Comparison of ENCODE assay signal across 1 cellular context in genomic region chr12:119681953-119682352, GRCh38.
TF ChIP-seq lines count a peak whose summit lies in the region.

No MANE protein-coding gene starts in this region.

TF ChIP-seq in HepG2, 621 proteins besides CTCF, POLR2A, EP300 and RAD21 (continued from another document):
- 0 out of 2 replicates have a peak, but pooled peaks have one; percentile 16 for TF ChIP-seq AHDC1 (CRISPR knock-in tag; IDR thresholded peaks at IDR 0.05; ENCODE audit: borderline replicate concordance)
- TF ChIP-seq BRD4 (CRISPR knock-in tag; IDR thresholded peaks at IDR 0.05) = no peak
- 0 out of 2 replicates have a peak, but pooled peaks have one; percentile 31 for TF ChIP-seq POLR2G (IDR thresholded peaks at IDR 0.05; ENCODE audit: low read depth, low read length)
- no peak for TF ChIP-seq KDM5A (IDR thresholded peaks at IDR 0.05; ENCODE audit: borderline replicate concordance, low read length)
- TF ChIP-seq SKI (IDR thresholded peaks at IDR 0.05; ENCODE audit: partially characterized antibody) = no peak
- no peak for TF ChIP-seq GMEB2 (CRISPR knock-in tag; IDR thresholded peaks at IDR 0.05; ENCODE audit: low read depth)
